In genomic region chr15:79090487-79091203, GRCh38 we compare ENCODE assay signal across 12 cellular contexts. TPM values are rescaled to one million over a fixed set of nuclear protein-coding genes. Genes with fewer than 3 reads are reported as not detected.
DNase-seq lines count a peak whose midpoint lies in the region; ATAC-seq and TF ChIP-seq lines count a peak whose summit lies in the region.
"Had no signal": no experiment of that assay in that cellular context is flagged by ENCODE, and none has a peak within 500 bp of the region (broad histone marks: within the 10 kb centered on the region; RNA-seq: fewer than 3 reads in every experiment).

Gene RASGRF1 (minus strand): TSS chr15:79090780. CDS start chr15:79090498, 282 bp downstream.

- no TSS peak for BruUV-seq in A673 (replicated peaks; lab: Mats Ljungman, UMichigan)

- TF ChIP-seq CTCF in A673 (conservative IDR thresholded peaks at IDR 0.05; ENCODE audit: low read depth, low read length) (no peak), nephron (IDR thresholded peaks at IDR 0.05; ENCODE audit: unreplicated experiment in 3 of 3) (no peak), gastroesophageal sphincter (IDR thresholded peaks at IDR 0.05) (no peak)

- DNase-seq in A673 (ENCODE audit: low spot score) (peak; percentile 45), dermis blood vessel endothelial cell (peak; percentile 11), activated T-cell treated with anti-CD3 and anti-CD28 coated beads for 4 hours (no peak)
- DNase-seq: effector CD4-positive, alpha-beta T cell; GDM1; stimulated activated CD4-positive, alpha-beta T cell treated with anti-CD3 and anti-CD28 coated beads, Interleukin-12 subunit alpha, Interleukin-12 subunit beta, amount 100 ng/mL, for 4 hours had no signal

- no peaks in the 10 kb centered on the region for H3K9me3 ChIP-seq in A673 (ENCODE audit: low read depth, low read length, poor library complexity, severe bottlenecking)
- H3K9me3 ChIP-seq in gastroesophageal sphincter = no peaks in the 10 kb centered on the region

- TF ChIP-seq EP300 in gastroesophageal sphincter (IDR thresholded peaks at IDR 0.05) = no peak

- peak within 1 kb of the TSS; percentile 15 for H3K4me3 ChIP-seq in A673 (ENCODE audit: low read depth, low read length, poor library complexity, severe bottlenecking)
- H3K4me3 ChIP-seq in gastroesophageal sphincter = peak within 1 kb of the TSS in 1 of 2 donors; percentile 42
- H3K4me3 ChIP-seq: SK-N-MC had no signal

- H3K4me1 Mint-ChIP-seq in IgD-negative memory B cell = peaks cover 4 to 13% (median 5%) of the 10 kb centered on the region in 3 donors
- peaks cover 16% of the 10 kb centered on the region for H3K4me1 Mint-ChIP-seq in nephron

- no peak for ATAC-seq in HG03378 (IDR thresholded peaks at IDR 0.05; ENCODE audit: unreplicated experiment)
- no peak for ATAC-seq in gastroesophageal sphincter
- no peak for ATAC-seq in HG02970 (IDR thresholded peaks at IDR 0.05; ENCODE audit: low FRiP score, unreplicated experiment)

- peaks cover 1% of the 10 kb centered on the region for H3K36me3 Mint-ChIP-seq in IgD-negative memory B cell
- H3K36me3 Mint-ChIP-seq in nephron (ENCODE audit: low read depth) = no peaks in the 10 kb centered on the region

- WGBS in gastroesophageal sphincter (ENCODE audit: low coverage in 1 of 2), 2 donors = 1 to 2% methylated on average over 19 to 29 of the region's 61 CpGs

- H3K9me3 Mint-ChIP-seq in IgD-negative memory B cell (peaks cover 0 to 1% (median 0%) of the 10 kb centered on the region in 3 donors), nephron (peaks cover 3% of the 10 kb centered on the region)

- H3K27ac ChIP-seq in A673 (ENCODE audit: low read depth, low read length, poor library complexity, severe bottlenecking) (no peak within 1 kb of the TSS), gastroesophageal sphincter (no peak within 1 kb of the TSS)
- H3K27ac ChIP-seq: SK-N-MC had no signal

- peaks cover 53% of the 10 kb centered on the region for H3K27me3 Mint-ChIP-seq in IgD-negative memory B cell
- peaks cover 98% of the 10 kb centered on the region for H3K27me3 Mint-ChIP-seq in nephron (ENCODE audit: low read depth)

- H3K4me3 Mint-ChIP-seq in IgD-negative memory B cell (peak within 1 kb of the TSS; percentile 43 to 84 (median 66)), nephron (peak within 1 kb of the TSS; percentile 77 to 85 (median 78))

- peaks cover 95% of the 10 kb centered on the region for H3K27me3 ChIP-seq in A673 (replicated peaks; ENCODE audit: insufficient read depth, low read depth, low read length, poor library complexity)
- peaks cover 95% of the 10 kb centered on the region for H3K27me3 ChIP-seq in gastroesophageal sphincter

- CTCF ChIA-PET in A673 (lab: Charles Lee) = no interaction called here

- POLR2A ChIA-PET in A673 (lab: Charles Lee; ENCODE audit: low non-redundant PET) = no interaction called here

- intact Hi-C loops in A673 (cut with micrococcal nuclease; ENCODE audit: unreplicated experiment) = no loop called here

- TF ChIP-seq POLR2A in gastroesophageal sphincter (IDR thresholded peaks at IDR 0.05) = no peak

- no peak within 1 kb of the TSS for H3K27ac Mint-ChIP-seq in IgD-negative memory B cell
- no peak within 1 kb of the TSS for H3K27ac Mint-ChIP-seq in nephron

- H3K4me1 ChIP-seq in A673 (ENCODE audit: insufficient read depth, low read length, poor library complexity, severe bottlenecking) (peaks cover 5% of the 10 kb centered on the region), gastroesophageal sphincter (peaks cover 0 to 28% (median 15%) of the 10 kb centered on the region in 3 donors)

- H3K36me3 ChIP-seq in A673 (ENCODE audit: insufficient read depth, low read length, poor library complexity, severe bottlenecking) (no peaks in the 10 kb centered on the region), gastroesophageal sphincter (no peaks in the 10 kb centered on the region)

RNA-seq across cellular contexts. Expression of gene RASGRF1, which starts in this region (rescaled TPM):
- total RNA-seq in A673 (2021) (0.42 and 0.73 TPM in 2 replicates), dermis blood vessel endothelial cell (0.33 and 2.2 TPM in 2 replicates), gastroesophageal sphincter (under 1 TPM in 2 of 4 donors, not detected in 2; 0.13 to 0.23 TPM)
- 2.4 TPM for polyA plus RNA-seq in IgD-negative memory B cell

Comparison
In these comparisons a context has a peak if more than half of its experiments do, and no peak if none do; other contexts are left out.
1. Peak in DNase-seq and H3K4me3 ChIP-seq in A673; RNA of the gene not detected or under 1 TPM.